Comparison of ENCODE assay signal across 37 cellular contexts in genomic region chr2:10178751-10179150, GRCh38. TPM values are rescaled to one million over a fixed set of nuclear protein-coding genes. Genes with fewer than 3 reads are reported as not detected.
"Had no signal": no experiment of that assay in that cellular context is flagged by ENCODE, and none has a peak within 500 bp of the region (broad histone marks: within the 10 kb centered on the region; RNA-seq: fewer than 3 reads in every experiment).

No MANE protein-coding gene starts in this region.

- H3K27ac ChIP-seq: adrenal gland, ascending aorta, body of pancreas, brain microvascular endothelial cell, breast epithelium, cardiac muscle cell had no signal

- H3K27me3 Mint-ChIP-seq: activated naive CD4-positive, alpha-beta T cell treated with anti-CD3 and anti-CD28 coated beads, Interleukin-2, amount 10 ng/mL, durations not matched to agents 7 days and 5 days; activated naive CD4-positive, alpha-beta T cell treated with anti-CD3 and anti-CD28 coated beads, Interleukin-2, amount 50 U/mL, for 24 hours; activated naive CD8-positive, alpha-beta T cell; activated naive CD8-positive, alpha-beta T cell treated with anti-CD3 and anti-CD28 coated beads for 36 hours; activated naive CD8-positive, alpha-beta T cell treated with anti-CD3 and anti-CD28 coated beads, Interleukin-2, amount 10 ng/mL, durations not matched to agents 7 days and 5 days; activated naive CD8-positive, alpha-beta T cell treated with anti-CD3 and anti-CD28 coated beads, Interleukin-2, amount 50 U/mL, for 24 hours; activated T-cell treated with anti-CD3 and anti-CD28 coated beads, Interleukin-2, amount 50 U/mL, for 24 hours; activated T-helper 17 cell treated with anti-CD3 and anti-CD28 coated beads, Interleukin-2, amount 50 U/mL, for 72 hours; central memory CD8-positive, alpha-beta T cell had no signal

- H3K4me1 ChIP-seq: adrenal gland, ascending aorta, body of pancreas, breast epithelium had no signal

- H3K27ac Mint-ChIP-seq: activated naive CD4-positive, alpha-beta T cell treated with anti-CD3 and anti-CD28 coated beads for 36 hours; activated naive CD4-positive, alpha-beta T cell treated with anti-CD3 and anti-CD28 coated beads, Interleukin-2, amount 10 ng/mL, durations not matched to agents 7 days and 5 days; activated naive CD4-positive, alpha-beta T cell treated with anti-CD3 and anti-CD28 coated beads, Interleukin-2, amount 50 U/mL, for 24 hours; activated naive CD4-positive, alpha-beta T cell treated with anti-CD3 and anti-CD28 coated beads, Interleukin-2, amount 50 U/mL, for 72 hours; activated naive CD8-positive, alpha-beta T cell; activated naive CD8-positive, alpha-beta T cell treated with anti-CD3 and anti-CD28 coated beads for 36 hours; activated naive CD8-positive, alpha-beta T cell treated with anti-CD3 and anti-CD28 coated beads, Interleukin-2, amount 10 ng/mL, durations not matched to agents 7 days and 5 days; activated naive CD8-positive, alpha-beta T cell treated with anti-CD3 and anti-CD28 coated beads, Interleukin-2, amount 50 U/mL, for 24 hours; activated T-cell treated with anti-CD3 and anti-CD28 coated beads, Interleukin-2, amount 50 U/mL, for 24 hours; activated T-cell treated with anti-CD3 and anti-CD28 coated beads, Interleukin-2, amount 50 U/mL, for 72 hours; activated T-helper 1 cell treated with anti-CD3 and anti-CD28 coated beads, Interleukin-12 subunit alpha, Interleukin-12 subunit beta, Interleukin-2, Interleukin-4 antibody, amounts not matched to agents 30 ng/mL and 10 ng/mL and 1 ng/mL, durations not matched to agents 14 hours and 24 hours and 36 hours; activated T-helper 17 cell treated with anti-CD3 and anti-CD28 coated beads, Interleukin-2, amount 50 U/mL, for 72 hours; activated T-helper 2 cell treated with anti-CD3 and anti-CD28 coated beads, Interferon-gamma antibody, Interleukin-2, Interleukin-4, amounts not matched to agents 10 μg/mL and 5 μg/mL and 100 μg/mL, durations not matched to agents 14 hours and 24 hours and 36 hours had no signal

- H3K4me3 Mint-ChIP-seq: activated naive CD4-positive, alpha-beta T cell treated with anti-CD3 and anti-CD28 coated beads for 36 hours; activated naive CD4-positive, alpha-beta T cell treated with anti-CD3 and anti-CD28 coated beads, Interleukin-2, amount 10 ng/mL, durations not matched to agents 7 days and 5 days; activated naive CD4-positive, alpha-beta T cell treated with anti-CD3 and anti-CD28 coated beads, Interleukin-2, amount 50 U/mL, for 24 hours; activated naive CD8-positive, alpha-beta T cell; activated naive CD8-positive, alpha-beta T cell treated with anti-CD3 and anti-CD28 coated beads for 36 hours; activated naive CD8-positive, alpha-beta T cell treated with anti-CD3 and anti-CD28 coated beads, Interleukin-2, amount 10 ng/mL, durations not matched to agents 7 days and 5 days; activated naive CD8-positive, alpha-beta T cell treated with anti-CD3 and anti-CD28 coated beads, Interleukin-2, amount 50 U/mL, for 24 hours; activated T-cell treated with anti-CD3 and anti-CD28 coated beads, Interleukin-2, amount 50 U/mL, for 24 hours; activated T-cell treated with anti-CD3 and anti-CD28 coated beads, Interleukin-2, amount 50 U/mL, for 4 hours; activated T-cell treated with anti-CD3 and anti-CD28 coated beads, Interleukin-2, amount 50 U/mL, for 72 hours; activated T-helper 1 cell treated with anti-CD3 and anti-CD28 coated beads, Interleukin-12 subunit alpha, Interleukin-12 subunit beta, Interleukin-2, Interleukin-4 antibody, amounts not matched to agents 30 ng/mL and 10 ng/mL and 1 ng/mL, durations not matched to agents 14 hours and 24 hours and 36 hours; activated T-helper 17 cell treated with anti-CD3 and anti-CD28 coated beads, Interleukin-2, amount 50 U/mL, for 72 hours; brain; central memory CD8-positive, alpha-beta T cell had no signal

- DNase-seq: activated effector memory CD4-positive, alpha-beta T cell treated with anti-CD3 and anti-CD28 coated beads, Interleukin-2, amount 50 U/mL, for 16 hours; activated effector memory CD4-positive, alpha-beta T cell treated with Interleukin-2 at 50 U/mL for 16 hours; activated gamma-delta T cell; activated gamma-delta T cell treated with Interleukin-2 at 50 U/mL for 16 hours; activated naive CD4-positive, alpha-beta T cell; activated naive CD4-positive, alpha-beta T cell treated with anti-CD3 and anti-CD28 coated beads for 36 hours; activated naive CD4-positive, alpha-beta T cell treated with anti-CD3 and anti-CD28 coated beads, Interleukin-2, amount 10 ng/mL, durations not matched to agents 7 days and 5 days; activated naive CD4-positive, alpha-beta T cell treated with anti-CD3 and anti-CD28 coated beads, Interleukin-2, amount 50 U/mL, for 16 hours; activated naive CD4-positive, alpha-beta T cell treated with Interleukin-2 at 50 U/mL for 16 hours; activated naive CD8-positive, alpha-beta T cell treated with anti-CD3 and anti-CD28 coated beads for 36 hours; activated naive CD8-positive, alpha-beta T cell treated with anti-CD3 and anti-CD28 coated beads, Interleukin-2, amount 10 ng/mL, durations not matched to agents 7 days and 5 days; activated naive CD8-positive, alpha-beta T cell treated with anti-CD3 and anti-CD28 coated beads, Interleukin-2, amount 50 U/mL, for 24 hours; activated T-cell treated with anti-CD3 and anti-CD28 coated beads, Interleukin-2, amount 50 U/mL, for 24 hours; activated T-cell treated with anti-CD3 and anti-CD28 coated beads, Interleukin-2, amount 50 U/mL, for 4 hours; activated T-cell treated with anti-CD3 and anti-CD28 coated beads, Interleukin-2, amount 50 U/mL, for 48 hours; activated T-cell treated with anti-CD3 and anti-CD28 coated beads, Interleukin-2, amount 50 U/mL, for 72 hours; adrenal gland; amniotic stem cell; amygdala; anterior cingulate cortex; aorta; body of pancreas; caudate nucleus; central memory CD4-positive, alpha-beta T cell; cerebellar nuclear complex had no signal

- H3K27me3 ChIP-seq: adrenal gland, ascending aorta, body of pancreas, brain microvascular endothelial cell, breast epithelium, cardiac muscle cell had no signal

- H3K36me3 ChIP-seq: adrenal gland, ascending aorta, brain microvascular endothelial cell, breast epithelium, cardiac muscle cell had no signal

- ATAC-seq: activated naive CD4-positive, alpha-beta T cell treated with anti-CD3 and anti-CD28 coated beads, Interleukin-2, amount 50 U/mL, for 72 hours; activated naive CD8-positive, alpha-beta T cell treated with anti-CD3 and anti-CD28 coated beads, Interleukin-2, amount 50 U/mL, for 24 hours; activated T-cell treated with anti-CD3 and anti-CD28 coated beads, Interleukin-2, amount 50 U/mL, for 4 hours; activated T-cell treated with anti-CD3 and anti-CD28 coated beads, Interleukin-2, amount 50 U/mL, for 72 hours; activated T-helper 17 cell treated with anti-CD3 and anti-CD28 coated beads, Interleukin-2, amount 50 U/mL, for 72 hours; body of pancreas had no signal

- H3K4me3 ChIP-seq: adrenal gland, ascending aorta, body of pancreas, breast epithelium, cardiac muscle cell had no signal

- H3K9me3 ChIP-seq: adrenal gland, body of pancreas, breast epithelium had no signal

- H3K9me3 Mint-ChIP-seq: activated naive CD4-positive, alpha-beta T cell treated with anti-CD3 and anti-CD28 coated beads, Interleukin-2, amount 50 U/mL, for 24 hours; activated T-cell treated with anti-CD3 and anti-CD28 coated beads, Interleukin-2, amount 50 U/mL, for 4 hours; activated T-helper 17 cell treated with anti-CD3 and anti-CD28 coated beads, Interleukin-2, amount 50 U/mL, for 72 hours; central memory CD8-positive, alpha-beta T cell had no signal

- H3K4me1 Mint-ChIP-seq: activated naive CD4-positive, alpha-beta T cell treated with anti-CD3 and anti-CD28 coated beads, Interleukin-2, amount 10 ng/mL, durations not matched to agents 7 days and 5 days; activated naive CD4-positive, alpha-beta T cell treated with anti-CD3 and anti-CD28 coated beads, Interleukin-2, amount 50 U/mL, for 24 hours; activated naive CD8-positive, alpha-beta T cell treated with anti-CD3 and anti-CD28 coated beads for 36 hours; activated naive CD8-positive, alpha-beta T cell treated with anti-CD3 and anti-CD28 coated beads, Interleukin-2, amount 10 ng/mL, durations not matched to agents 7 days and 5 days; activated naive CD8-positive, alpha-beta T cell treated with anti-CD3 and anti-CD28 coated beads, Interleukin-2, amount 50 U/mL, for 24 hours; activated T-helper 17 cell treated with anti-CD3 and anti-CD28 coated beads, Interleukin-2, amount 50 U/mL, for 72 hours; central memory CD8-positive, alpha-beta T cell had no signal

- H3K36me3 Mint-ChIP-seq: activated naive CD4-positive, alpha-beta T cell treated with anti-CD3 and anti-CD28 coated beads, Interleukin-2, amount 50 U/mL, for 24 hours had no signal

RNA-seq across cellular contexts. Expression of gene RRM2, which starts 56.2 kb away (rescaled TPM):
- total RNA-seq: ascending aorta, body of pancreas had no signal
